1 cellular context compared by ENCODE assay signal in genomic region chr20:49660912-49661311, GRCh38.
TF ChIP-seq lines count a peak whose summit lies in the region.

No MANE protein-coding gene starts in this region.

TF ChIP-seq in HEK293, 187 proteins besides CTCF, POLR2A, EP300 and RAD21 (continued from another document):
- TF ChIP-seq ZNF239 (tag by site-specific recombination; IDR thresholded peaks at IDR 0.05) (no peak), KLF10 (tag by site-specific recombination; IDR thresholded peaks at IDR 0.05) (no peak), ZBTB10 (tag by site-specific recombination; IDR thresholded peaks at IDR 0.05) (no peak), ZBTB20 (tag by site-specific recombination; IDR thresholded peaks at IDR 0.05) (no peak), RBAK (tag by site-specific recombination; IDR thresholded peaks at IDR 0.05) (no peak), ZNF704 (tag by site-specific recombination; IDR thresholded peaks at IDR 0.05) (no peak), ZBTB26 (tag by site-specific recombination; optimal IDR thresholded peaks at IDR 0.05) (no peak), HOXD13 (CRISPR knock-in tag; IDR thresholded peaks at IDR 0.05; ENCODE audit: borderline replicate concordance) (no peak), FEZF1 (tag by site-specific recombination; IDR thresholded peaks at IDR 0.05) (peak; percentile 45), ZNF610 (tag by site-specific recombination; IDR thresholded peaks at IDR 0.05; ENCODE audit: borderline replicate concordance) (no peak), ZNF830 (tag by site-specific recombination; IDR thresholded peaks at IDR 0.05; ENCODE audit: low read depth) (no peak), TCF7L2 (IDR thresholded peaks at IDR 0.05; ENCODE audit: borderline replicate concordance, low read depth, low read length) (peak; percentile 39; the same call in 1 of the 2 replicates), ZNF544 (tag by site-specific recombination; IDR thresholded peaks at IDR 0.05) (no peak), REST (tag by site-specific recombination; IDR thresholded peaks at IDR 0.05) (no peak), ZNF626 (tag by site-specific recombination; IDR thresholded peaks at IDR 0.05) (no peak), ZBTB6 (tag by site-specific recombination; IDR thresholded peaks at IDR 0.05) (no peak), OSR2 (tag by site-specific recombination; IDR thresholded peaks at IDR 0.05) (peak; percentile 53; the same call in 1 of the 2 replicates), ZNF701 (tag by site-specific recombination; IDR thresholded peaks at IDR 0.05) (no peak), ZEB2 (tag by site-specific recombination; IDR thresholded peaks at IDR 0.05) (no peak), ZXDB (tag by site-specific recombination; IDR thresholded peaks at IDR 0.05) (peak; percentile 52; the same call in 1 of the 2 replicates), SCRT2 (tag by site-specific recombination; IDR thresholded peaks at IDR 0.05) (peak; percentile 57), ZNF10 (tag by site-specific recombination; IDR thresholded peaks at IDR 0.05) (no peak), SP2 (tag by site-specific recombination; IDR thresholded peaks at IDR 0.05) (no peak), ZNF654 (tag by site-specific recombination; IDR thresholded peaks at IDR 0.05; ENCODE audit: low read depth) (no peak), TSHZ1 (tag by site-specific recombination; IDR thresholded peaks at IDR 0.05; ENCODE audit: borderline replicate concordance) (no peak), ZSCAN23 (tag by site-specific recombination; IDR thresholded peaks at IDR 0.05) (no peak), KLF8 (tag by site-specific recombination; IDR thresholded peaks at IDR 0.05) (no peak), GLI2 (tag by site-specific recombination; IDR thresholded peaks at IDR 0.05; ENCODE audit: borderline replicate concordance, low read depth) (0 out of 2 replicates have a peak, but pooled peaks have one; percentile 50)
